ENCODE assay signal across 29 cellular contexts in the genomic region with DNA sequence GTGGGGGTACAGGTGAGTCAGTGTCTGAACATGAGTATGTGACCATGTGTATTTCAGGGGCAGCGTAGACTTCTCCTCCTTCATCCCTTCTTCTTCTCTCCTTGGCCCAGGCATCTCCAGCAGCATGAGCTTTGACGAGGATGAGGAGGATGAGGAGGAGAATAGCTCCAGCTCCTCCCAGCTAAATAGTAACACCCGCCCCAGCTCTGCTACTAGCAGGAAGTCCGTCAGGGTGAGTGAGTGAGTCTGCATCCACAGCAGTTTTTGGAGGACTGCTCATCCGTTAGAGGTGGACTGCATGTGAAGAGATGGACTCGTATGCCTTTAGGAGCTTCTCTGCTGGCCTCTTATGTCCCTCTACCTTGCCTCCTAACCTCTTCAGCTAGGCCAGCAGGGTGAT. TPM values are rescaled to one million over a fixed set of nuclear protein-coding genes. Genes with fewer than 3 reads are reported as not detected.
"Had no signal": no experiment of that assay in that cellular context is flagged by ENCODE, and none has a peak within 500 bp of the region (broad histone marks: within the 10 kb centered on the region; RNA-seq: fewer than 3 reads in every experiment).

No MANE protein-coding gene starts in this region.

- ATAC-seq: activated CD4-positive, alpha-beta T cell treated with anti-CD3 and anti-CD28 coated beads for 36 hours; activated CD8-positive, alpha-beta T cell treated with anti-CD3 and anti-CD28 coated beads, Interleukin-2, amount 10 ng/mL, durations not matched to agents 7 days and 5 days; foreskin keratinocyte; heart right ventricle; mucosa of descending colon; sciatic nerve; stimulated activated naive CD8-positive, alpha-beta T cell treated with anti-CD3 and anti-CD28 coated beads, Interleukin-15, Interleukin-2, amounts not matched to agents 100 U/mL and 50 U/mL, for 24 hours; T-cell had no signal

- H3K27me3 Mint-ChIP-seq: activated CD4-positive, alpha-beta T cell treated with anti-CD3 and anti-CD28 coated beads for 36 hours; activated naive CD4-positive, alpha-beta T cell treated with anti-CD3 and anti-CD28 coated beads, Interleukin-2, amount 10 ng/mL, durations not matched to agents 7 days and 5 days; activated T-cell treated with anti-CD3 and anti-CD28 coated beads, Interleukin-2, amount 50 U/mL, for 24 hours; dendritic cell treated with granulocyte-macrophage colony-stimulating factor and Interleukin-4, amounts not matched to agents 40 ng/mL and 50 ng/mL, for 4 days; progenitor cell of endocrine pancreas; T-cell had no signal

- H3K27me3 ChIP-seq: ascending aorta, brain microvascular endothelial cell, esophagus muscularis mucosa, foreskin keratinocyte, heart right ventricle, ovary had no signal

- H3K27ac Mint-ChIP-seq: activated CD4-positive, alpha-beta T cell treated with anti-CD3 and anti-CD28 coated beads for 36 hours; activated CD8-positive, alpha-beta T cell treated with anti-CD3 and anti-CD28 coated beads, Interleukin-2, amount 10 ng/mL, durations not matched to agents 7 days and 5 days; activated naive CD4-positive, alpha-beta T cell treated with anti-CD3 and anti-CD28 coated beads, Interleukin-2, amount 10 ng/mL, durations not matched to agents 7 days and 5 days; activated naive CD8-positive, alpha-beta T cell treated with anti-CD3 and anti-CD28 coated beads, Interleukin-2, amount 10 ng/mL, durations not matched to agents 7 days and 5 days; activated T-cell treated with anti-CD3 and anti-CD28 coated beads, Interleukin-2, amount 50 U/mL, for 24 hours; dendritic cell treated with granulocyte-macrophage colony-stimulating factor and Interleukin-4, amounts not matched to agents 40 ng/mL and 50 ng/mL, for 4 days; progenitor cell of endocrine pancreas; T-cell; T-helper 2 cell treated with Interferon-gamma antibody and Interleukin-4, amounts not matched to agents 5 μg/mL and 100 μg/mL, for 36 hours had no signal

- H3K4me3 Mint-ChIP-seq: activated CD4-positive, alpha-beta T cell treated with anti-CD3 and anti-CD28 coated beads for 36 hours; activated CD8-positive, alpha-beta T cell treated with anti-CD3 and anti-CD28 coated beads, Interleukin-2, amount 10 ng/mL, durations not matched to agents 7 days and 5 days; activated naive CD4-positive, alpha-beta T cell treated with anti-CD3 and anti-CD28 coated beads, Interleukin-2, amount 10 ng/mL, durations not matched to agents 7 days and 5 days; activated naive CD8-positive, alpha-beta T cell treated with anti-CD3 and anti-CD28 coated beads, Interleukin-2, amount 10 ng/mL, durations not matched to agents 7 days and 5 days; activated T-cell treated with anti-CD3 and anti-CD28 coated beads, Interleukin-2, amount 50 U/mL, for 24 hours; dendritic cell treated with granulocyte-macrophage colony-stimulating factor and Interleukin-4, amounts not matched to agents 40 ng/mL and 50 ng/mL, for 4 days; nephron; T-cell; T-helper 2 cell treated with Interferon-gamma antibody and Interleukin-4, amounts not matched to agents 5 μg/mL and 100 μg/mL, for 36 hours had no signal

- H3K27ac ChIP-seq: ascending aorta, brain microvascular endothelial cell, esophagus muscularis mucosa, foreskin keratinocyte, heart right ventricle, left ventricle myocardium inferior, ovary, thoracic aorta had no signal

- H3K4me1 Mint-ChIP-seq: activated CD4-positive, alpha-beta T cell treated with anti-CD3 and anti-CD28 coated beads for 36 hours; activated naive CD8-positive, alpha-beta T cell treated with anti-CD3 and anti-CD28 coated beads, Interleukin-2, amount 10 ng/mL, durations not matched to agents 7 days and 5 days had no signal

- H3K9me3 ChIP-seq: ascending aorta, esophagus muscularis mucosa, heart right ventricle, left ventricle myocardium inferior, mucosa of descending colon, ovary, thoracic aorta had no signal

- H3K36me3 ChIP-seq: brain microvascular endothelial cell, ovary had no signal

- H3K4me3 ChIP-seq: ascending aorta, esophagus muscularis mucosa, heart right ventricle, left ventricle myocardium inferior, lung, mucosa of descending colon, ovary, thoracic aorta had no signal

- DNase-seq: activated CD4-positive, alpha-beta T cell treated with anti-CD3 and anti-CD28 coated beads for 36 hours; activated CD4-positive, CD25-positive, alpha-beta regulatory T cell; activated CD8-positive, alpha-beta T cell treated with anti-CD3 and anti-CD28 coated beads, Interleukin-2, amount 10 ng/mL, durations not matched to agents 7 days and 5 days; activated gamma-delta T cell; activated naive CD4-positive, alpha-beta T cell treated with anti-CD3 and anti-CD28 coated beads, Interleukin-2, amount 10 ng/mL, durations not matched to agents 7 days and 5 days; activated naive CD8-positive, alpha-beta T cell treated with anti-CD3 and anti-CD28 coated beads, Interleukin-2, amount 10 ng/mL, durations not matched to agents 7 days and 5 days; activated T-cell treated with anti-CD3 and anti-CD28 coated beads, Interleukin-2, amount 50 U/mL, for 24 hours; brain microvascular endothelial cell; caudate nucleus; foreskin keratinocyte; heart right ventricle; kidney glomerular epithelial cell; left ventricle myocardium inferior; mesendoderm; mucosa of descending colon; ovary; small intestine; stimulated activated naive CD8-positive, alpha-beta T cell treated with anti-CD3 and anti-CD28 coated beads, Interleukin-15, Interleukin-2, amounts not matched to agents 100 U/mL and 50 U/mL, for 24 hours; trophoblast cell had no signal

- H3K4me1 ChIP-seq: ascending aorta, foreskin keratinocyte had no signal

- H3K36me3 Mint-ChIP-seq: activated naive CD4-positive, alpha-beta T cell treated with anti-CD3 and anti-CD28 coated beads, Interleukin-2, amount 10 ng/mL, durations not matched to agents 7 days and 5 days; activated naive CD8-positive, alpha-beta T cell treated with anti-CD3 and anti-CD28 coated beads, Interleukin-2, amount 10 ng/mL, durations not matched to agents 7 days and 5 days; T-cell had no signal

- H3K9me3 Mint-ChIP-seq: activated naive CD4-positive, alpha-beta T cell treated with anti-CD3 and anti-CD28 coated beads, Interleukin-2, amount 10 ng/mL, durations not matched to agents 7 days and 5 days; activated naive CD8-positive, alpha-beta T cell treated with anti-CD3 and anti-CD28 coated beads, Interleukin-2, amount 10 ng/mL, durations not matched to agents 7 days and 5 days; activated T-cell treated with anti-CD3 and anti-CD28 coated beads, Interleukin-2, amount 50 U/mL, for 24 hours; dendritic cell treated with granulocyte-macrophage colony-stimulating factor and Interleukin-4, amounts not matched to agents 40 ng/mL and 50 ng/mL, for 4 days; nephron; T-cell; T-helper 2 cell treated with Interferon-gamma antibody and Interleukin-4, amounts not matched to agents 5 μg/mL and 100 μg/mL, for 36 hours had no signal

RNA-seq across cellular contexts. Expression of a gene that starts 15.6 kb away (rescaled TPM):
- total RNA-seq: activated CD8-positive, alpha-beta T cell treated with anti-CD3 and anti-CD28 coated beads, Interleukin-2, amount 10 ng/mL, durations not matched to agents 7 days and 5 days had no signal
